In genomic region chr12:93381183-93381975, GRCh38 we compare ENCODE assay signal across 8 cellular contexts. TPM values are rescaled to one million over a fixed set of nuclear protein-coding genes. Genes with fewer than 3 reads are reported as not detected.
DNase-seq lines count a peak whose midpoint lies in the region; ATAC-seq, FAIRE-seq and TF ChIP-seq lines count a peak whose summit lies in the region.

No MANE protein-coding gene starts in this region.

- H3K9me1 ChIP-seq in endothelial cell of umbilical vein (replicated peaks; ENCODE audit: control insufficient read depth, extremely low read depth, insufficient read depth, low read length), result no peaks in the 10 kb centered on the region

- POLR2A ChIA-PET in OCI-LY7 (lab: Charles Lee) (interaction anchor here (0.5 to 3.2 kb wide), 11 partner anchors 10 to 1595 kb away, joined by 3 to 24 read pairs (median 5); no protein-coding TSS in a partner anchor), endothelial cell of umbilical vein (lab: Charles Lee) (interaction anchor here (0.5 kb wide), 1 partner anchor 181 kb away, joined by 3 read pairs; no protein-coding TSS in a partner anchor)

- 9 to 25% (median 15%) methylated on average over 5 of the region's 5 CpGs for WGBS in ovary, 3 donors

- peaks cover 23% of the 10 kb centered on the region for H3K4me1 ChIP-seq in OCI-LY7 (ENCODE audit: insufficient read depth, low read length, poor library complexity, severe bottlenecking)
- peaks cover 29% of the 10 kb centered on the region for H3K4me1 ChIP-seq in endothelial cell of umbilical vein (ENCODE audit: control insufficient read depth, extremely low read depth, insufficient read depth, low read length)
- H3K4me1 ChIP-seq in ovary (ENCODE audit: insufficient read depth), result peaks cover 13% of the 10 kb centered on the region

- DNase-seq in Calu3 (no peak), OCI-LY7 (ENCODE audit: low spot score) (no peak), endothelial cell of umbilical vein (ENCODE audit: low read depth, low spot score) (peak; percentile 48), ovary (no peak), NCI-H187 (lab: John Stamatoyannopoulos, UW) (no peak), kidney glomerular epithelial cell (lab: John Stamatoyannopoulos, UW) (no peak)

- ATAC-seq in GM18511 (IDR thresholded peaks at IDR 0.05; ENCODE audit: unreplicated experiment) (no peak), HG03378 (IDR thresholded peaks at IDR 0.05; ENCODE audit: unreplicated experiment) (no peak)

- peak overlapping the region; percentile 78 for H3K4me2 ChIP-seq in OCI-LY7 (ENCODE audit: low read length)
- H3K4me2 ChIP-seq in endothelial cell of umbilical vein (ENCODE audit: insufficient read depth, low read length), result peak overlapping the region; percentile 91

- TF ChIP-seq EP300 in ovary (IDR thresholded peaks at IDR 0.05), result no peak

- no peaks in the 10 kb centered on the region for H3K27me3 Mint-ChIP-seq in Calu3 (ENCODE audit: unreplicated experiment)

- dilution Hi-C loops in endothelial cell of umbilical vein (cut with MboI; ENCODE audit: extremely low pct_ligation_motif_present, low sequenced_read_pairs), result loop anchor here (25.0 kb wide), 1 partner anchor 369 kb away; no protein-coding TSS in a partner anchor

- TF ChIP-seq POLR2A in endothelial cell of umbilical vein (IDR thresholded peaks at IDR 0.05; ENCODE audit: low read depth, low read length) (no peak), ovary (IDR thresholded peaks at IDR 0.05) (no peak)

- CTCF ChIA-PET in Calu3 (lab: Charles Lee), result interaction anchor here (0.6 to 4.0 kb wide), 8 partner anchors 15 to 394 kb away, joined by 3 to 31 read pairs (median 4); no protein-coding TSS in a partner anchor
- CTCF ChIA-PET in OCI-LY7 (lab: Charles Lee; ENCODE audit: unreplicated experiment), result interaction anchor here (1.1 to 1.6 kb wide), 2 partner anchors 9 to 284 kb away, joined by 3 to 6 read pairs; no protein-coding TSS in a partner anchor
- CTCF ChIA-PET in endothelial cell of umbilical vein (lab: Charles Lee), result interaction anchor here (0.7 to 6.8 kb wide), 18 partner anchors 16 to 596 kb away, joined by 3 to 87 read pairs (median 5); partner anchors contain the start of gene UBE2N

- H3K27me3 ChIP-seq in endothelial cell of umbilical vein (ENCODE audit: control insufficient read depth in 2 of 2, insufficient read depth in 2 of 2, low read length in 2 of 2) (no peaks in the 10 kb centered on the region), ovary (no peaks in the 10 kb centered on the region)

- H3K9me2 ChIP-seq in OCI-LY7 (ENCODE audit: insufficient read depth, low read length), result no peaks in the 10 kb centered on the region

- H3K27ac ChIP-seq in OCI-LY7 (ENCODE audit: low read depth, low read length, poor library complexity, severe bottlenecking), result no peak overlapping the region
- peak overlapping the region; percentile 79 for H3K27ac ChIP-seq in endothelial cell of umbilical vein (ENCODE audit: insufficient read depth, low read depth, low read length)
- H3K27ac ChIP-seq in ovary, result peak overlapping the region in 1 of 2 donors; percentile 89

- H3K9me3 ChIP-seq in OCI-LY7 (ENCODE audit: low read length), result no peaks in the 10 kb centered on the region
- H3K9me3 ChIP-seq in endothelial cell of umbilical vein (replicated peaks; ENCODE audit: control insufficient read depth, insufficient read depth, low read length), result no peaks in the 10 kb centered on the region
- H3K9me3 ChIP-seq in ovary, result no peaks in the 10 kb centered on the region

- TF ChIP-seq CTCF in Calu3 (IDR thresholded peaks at IDR 0.05; ENCODE audit: unreplicated experiment) (no peak), OCI-LY7 (conservative IDR thresholded peaks at IDR 0.05; ENCODE audit: low read length) (no peak), endothelial cell of umbilical vein (IDR thresholded peaks at IDR 0.05; ENCODE audit: extremely low read depth in 1 of 2, insufficient read depth in 1 of 2, low read depth in 1 of 2, low read length in 2 of 2) (no peak), ovary (IDR thresholded peaks at IDR 0.05) (no peak)

- no peak for FAIRE-seq in endothelial cell of umbilical vein (lab: Jason Lieb, UNC)

- H4K20me1 ChIP-seq in OCI-LY7 (ENCODE audit: insufficient read depth, low read length) (peaks cover 27% of the 10 kb centered on the region), endothelial cell of umbilical vein (replicated peaks; ENCODE audit: control insufficient read depth, extremely low read depth, insufficient read depth, low read length) (peaks cover 13% of the 10 kb centered on the region)

- no peak overlapping the region for H3K27ac Mint-ChIP-seq in Calu3 (ENCODE audit: unreplicated experiment)

- intact Hi-C loops in Calu3 (cut with micrococcal nuclease; ENCODE audit: unreplicated experiment) (loop anchor here (2.0 to 5.0 kb wide), 3 partner anchors 234 to 554 kb away; no protein-coding TSS in a partner anchor), OCI-LY7 (cut with micrococcal nuclease; ENCODE audit: unreplicated experiment) (no loop called here), endothelial cell of umbilical vein (cut with micrococcal nuclease) (no loop called here), ovary (cut with DNase I) (loop anchor here in 1 of 4 donors (5.0 kb wide), 1 partner anchor 204 kb away; no protein-coding TSS in a partner anchor)

- BruUV-seq in Calu3 (replicated peaks; lab: Mats Ljungman, UMichigan) (no TSS peak), OCI-LY7 (replicated peaks; lab: Mats Ljungman, UMichigan) (no TSS peak), endothelial cell of umbilical vein (replicated peaks; lab: Mats Ljungman, UMichigan) (no TSS peak)

- H3K9me3 Mint-ChIP-seq in Calu3 (ENCODE audit: low read depth, unreplicated experiment), result no peaks in the 10 kb centered on the region

- H3K79me2 ChIP-seq in OCI-LY7 (ENCODE audit: insufficient read depth, low read depth, low read length) (peaks cover 61% of the 10 kb centered on the region), endothelial cell of umbilical vein (ENCODE audit: control insufficient read depth, insufficient read depth, low read length) (peaks cover 82% of the 10 kb centered on the region)

- H3K36me3 Mint-ChIP-seq in Calu3 (ENCODE audit: insufficient read depth, unreplicated experiment), result peaks cover 43% of the 10 kb centered on the region

- H2AFZ ChIP-seq in OCI-LY7 (ENCODE audit: low read length), result no peak overlapping the region
- H2AFZ ChIP-seq in endothelial cell of umbilical vein (ENCODE audit: low read depth, low read length), result no peak overlapping the region

- peak overlapping the region; percentile 99 for H3K4me3 Mint-ChIP-seq in Calu3 (ENCODE audit: low read depth, unreplicated experiment)

- H3K9ac ChIP-seq in endothelial cell of umbilical vein (replicated peaks; ENCODE audit: extremely low read depth, insufficient read depth, low read length), result peak overlapping the region; percentile 96

- peak overlapping the region; percentile 14 for H3K4me3 ChIP-seq in OCI-LY7 (ENCODE audit: low read depth, low read length, poor library complexity, severe bottlenecking)
- H3K4me3 ChIP-seq in endothelial cell of umbilical vein (replicated peaks in 1 of 3; ENCODE audit: insufficient read depth in 1 of 3, low read depth in 1 of 3, low read length in 3 of 3), result peak overlapping the region; percentile 71 to 99 (median 95)
- H3K4me3 ChIP-seq in ovary, result peak overlapping the region; percentile 97

- H3K36me3 ChIP-seq in OCI-LY7 (ENCODE audit: insufficient read depth, low read length) (peaks cover 17% of the 10 kb centered on the region; the same call in 1 of the 2 replicates), endothelial cell of umbilical vein (ENCODE audit: control insufficient read depth in 2 of 2, extremely low read depth in 1 of 2, insufficient read depth in 2 of 2, low read length in 2 of 2) (peaks cover 8 to 9% of the 10 kb centered on the region in 2 experiments), ovary (no peaks in the 10 kb centered on the region)

- peaks cover 44% of the 10 kb centered on the region for H3K4me1 Mint-ChIP-seq in Calu3 (ENCODE audit: low read depth, unreplicated experiment)

TF ChIP-seq in endothelial cell of umbilical vein, 7 proteins besides CTCF, POLR2A, EP300 and RAD21:
- TF ChIP-seq JUN (IDR thresholded peaks at IDR 0.05; ENCODE audit: borderline replicate concordance, insufficient read depth, insufficient read length, low read depth) (no peak), POLR2AphosphoS5 (IDR thresholded peaks at IDR 0.05; ENCODE audit: insufficient read depth, low read depth, low read length) (no peak), MAX (IDR thresholded peaks at IDR 0.05; ENCODE audit: insufficient read depth, insufficient read length) (no peak), MYC (IDR thresholded peaks at IDR 0.05; ENCODE audit: low read depth, low read length) (no peak), EZH2 (IDR thresholded peaks at IDR 0.05; ENCODE audit: borderline replicate concordance, low read depth, low read length, severe bottlenecking) (no peak), FOS (IDR thresholded peaks at IDR 0.05; ENCODE audit: borderline replicate concordance, insufficient read depth, low read length) (no peak), GATA2 (IDR thresholded peaks at IDR 0.05; ENCODE audit: insufficient read depth, insufficient read length, low read depth, low read length) (no peak)
TF ChIP-seq in endothelial cell of umbilical vein: peak in this region for 0.

RNA-seq across cellular contexts. Expression of gene NUDT4, which starts 3.7 kb away (rescaled TPM):
- total RNA-seq in Calu3 (2022) (47.3 and 58.0 TPM in 2 replicates), OCI-LY7 (2022) (32.4 and 32.5 TPM in 2 replicates), endothelial cell of umbilical vein (161 and 166 TPM in 2 replicates), ovary (100 to 1,000 TPM; 129 to 185 (median 149) TPM)
- total RNA-seq in OCI-LY7 (2014; rRNA removed; shearing (Covaris generic)), result 20.3 and 26.4 TPM in 2 replicates
- polyA plus RNA-seq in endothelial cell of umbilical vein (66.2 and 76.0 TPM in 2 replicates), ovary (100 to 1,000 TPM; 102 to 124 TPM)
- 82.8 and 85.2 TPM in 2 replicates for polyA plus RNA-seq in endothelial cell of umbilical vein (2011; cell fraction: cytosol; rRNA removed)
- polyA plus RNA-seq in endothelial cell of umbilical vein (2011; cell fraction: nucleus; rRNA removed), result 50.9 and 85.5 TPM in 2 replicates
- 143 and 158 TPM in 2 replicates for polyA plus RNA-seq in endothelial cell of umbilical vein (2012)
- 77.6 and 95.0 TPM in 2 replicates for polyA minus RNA-seq in endothelial cell of umbilical vein
- 19.4 TPM for polyA minus RNA-seq in endothelial cell of umbilical vein (2011; cell fraction: cytosol; rRNA and poly(A)+ RNA removed)
- 96.4 and 139 TPM in 2 replicates for polyA minus RNA-seq in endothelial cell of umbilical vein (2011; cell fraction: nucleus; rRNA and poly(A)+ RNA removed)

Comparison
In these comparisons a context has a peak if more than half of its experiments do, and no peak if none do; other contexts are left out.
1. H3K4me3 ChIP-seq: peak in every context shown above with its lines; median percentile 97 in ovary; 95 in endothelial cell of umbilical vein; 14 in OCI-LY7.